Comparison of ENCODE assay signal across 8 cellular contexts in the genomic region with DNA sequence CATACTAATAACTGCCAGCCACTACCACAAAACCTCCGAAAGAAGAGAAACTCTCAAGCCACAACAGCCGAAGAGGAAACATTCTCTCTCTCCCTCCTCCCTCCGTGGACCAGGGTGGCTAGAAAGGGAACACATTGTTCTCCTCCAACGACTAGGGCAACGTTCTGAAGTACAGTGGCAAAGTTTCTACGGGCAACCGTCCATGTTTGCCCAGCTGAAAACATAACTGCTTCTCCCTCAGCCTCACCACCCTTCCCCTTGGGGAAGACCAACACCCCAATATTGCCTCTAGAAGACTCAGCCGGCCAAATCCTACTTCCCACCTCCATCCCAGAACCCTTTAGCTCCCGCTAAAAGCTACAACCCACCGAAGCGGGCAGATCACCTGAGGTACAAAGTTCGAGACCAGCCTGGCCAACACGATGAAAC. TPM values are rescaled to one million over a fixed set of nuclear protein-coding genes. Genes with fewer than 3 reads are reported as not detected.
DNase-seq lines count a peak whose midpoint lies in the region; ATAC-seq, FAIRE-seq and TF ChIP-seq lines count a peak whose summit lies in the region.

No MANE protein-coding gene starts in this region.

- TF ChIP-seq EP300 in gastroesophageal sphincter (IDR thresholded peaks at IDR 0.05): no peak

- H3K4me1 ChIP-seq in gastroesophageal sphincter (peaks cover 3 to 63% (median 12%) of the 10 kb centered on the region in 3 donors), rectal smooth muscle tissue (ENCODE audit: control insufficient read depth, insufficient read depth, low read length) (peaks cover 9% of the 10 kb centered on the region)

- peak; percentile 21 to 27 for TF ChIP-seq POLR2A in gastroesophageal sphincter (IDR thresholded peaks at IDR 0.05)

- peaks cover 7 to 56% of the 10 kb centered on the region in 2 donors for H3K36me3 ChIP-seq in gastroesophageal sphincter
- H3K36me3 ChIP-seq in rectal smooth muscle tissue (ENCODE audit: control insufficient read depth, insufficient read depth, low read length): peaks cover 24% of the 10 kb centered on the region

- H3K27me3 ChIP-seq in gastroesophageal sphincter: no peaks in the 10 kb centered on the region
- H3K27me3 ChIP-seq in rectal smooth muscle tissue (ENCODE audit: control insufficient read depth, insufficient read depth, low read length): no peaks in the 10 kb centered on the region

- TF ChIP-seq CTCF in WI38 (IDR thresholded peaks at IDR 0.05; ENCODE audit: low read depth, low read length) (no peak), gastroesophageal sphincter (IDR thresholded peaks at IDR 0.05) (no peak)

- peak; percentile 16 for DNase-seq in 8988T
- peak; percentile 24 for DNase-seq in GM19239 (ENCODE audit: insufficient read length, low spot score)
- no peak for DNase-seq in HuH-7 (ENCODE audit: low spot score)

- H3K9me3 ChIP-seq in gastroesophageal sphincter: no peaks in the 10 kb centered on the region

- 0 to 4% methylated on average over 7 to 10 of the region's 13 CpGs for WGBS in gastroesophageal sphincter (ENCODE audit: low coverage in 1 of 2), 2 donors

- peak; percentile 68 for FAIRE-seq in GM19239 (lab: Jason Lieb, UNC)

- no peak for ATAC-seq in gastroesophageal sphincter
- ATAC-seq in HG03432 (IDR thresholded peaks at IDR 0.05; ENCODE audit: unreplicated experiment): no peak
- ATAC-seq in GM21717 (IDR thresholded peaks at IDR 0.05; ENCODE audit: unreplicated experiment): no peak

- H3K9ac ChIP-seq in rectal smooth muscle tissue (ENCODE audit: low read length): peak overlapping the region; percentile 3

- H3K4me3 ChIP-seq in WI38 (ENCODE audit: low read depth, low read length) (peak overlapping the region; percentile 79), gastroesophageal sphincter (peak overlapping the region; percentile 90 to 97), rectal smooth muscle tissue (ENCODE audit: low read length) (peak overlapping the region; percentile 72)

- H3K27ac ChIP-seq in gastroesophageal sphincter (peak overlapping the region; percentile 90 to 100 (median 98)), rectal smooth muscle tissue (ENCODE audit: low read depth, low read length) (peak overlapping the region; percentile 96)

RNA-seq across cellular contexts. Expression of gene GLUL, which starts 2.0 kb away (rescaled TPM):
- total RNA-seq in gastroesophageal sphincter: 1,000 to 10,000 TPM; 2,239 to 3,071 (median 2,830) TPM

RNA-seq across cellular contexts. Expression of gene TEDDM1, which starts 10.8 kb away (rescaled TPM):
- not detected for total RNA-seq in gastroesophageal sphincter
